ENCODE assay signal across 10 cellular contexts in the genomic region with DNA sequence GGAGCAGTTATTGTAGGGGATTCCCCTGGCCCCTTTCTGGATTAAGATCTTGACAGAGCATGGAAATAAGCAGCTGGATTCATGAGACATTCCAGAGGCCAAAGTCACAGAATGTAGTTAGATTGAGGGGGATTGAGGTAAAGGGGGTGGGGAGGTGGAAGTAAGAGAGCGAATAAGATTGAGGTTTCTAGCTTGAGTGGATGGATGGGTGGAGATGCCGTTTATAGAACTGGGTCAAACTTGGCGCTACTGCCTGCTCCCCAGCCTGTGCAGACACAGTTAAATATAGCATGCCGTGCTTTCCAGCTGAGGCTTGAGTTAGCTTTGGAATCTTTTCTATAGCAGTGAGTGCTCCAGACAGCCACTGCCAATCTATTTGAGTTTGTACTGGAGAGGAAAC.
DNase-seq lines count a peak whose midpoint lies in the region; ATAC-seq and TF ChIP-seq lines count a peak whose summit lies in the region.
"Had no signal": no experiment of that assay in that cellular context is flagged by ENCODE, and none has a peak within 500 bp of the region (broad histone marks: within the 10 kb centered on the region; RNA-seq: fewer than 3 reads in every experiment).

No MANE protein-coding gene starts in this region.

- no peak overlapping the region for H3K27ac ChIP-seq in IMR-90 (ENCODE audit: insufficient read depth, low read length)

- ATAC-seq in IMR-90 (ENCODE audit: low read depth): peak; percentile 81
- no peak for ATAC-seq in natural killer cell treated with Interleukin-12 subunit alpha and Interleukin-12 subunit beta and Interleukin-15 and Interleukin-18, amount 100 ng/mL, for 72 hours

- no peak overlapping the region for H2BK120ac ChIP-seq in IMR-90 (ENCODE audit: low read depth, low read length)

- H3K9me3 ChIP-seq in IMR-90 (ENCODE audit: control insufficient read depth, insufficient read depth, low read length): no peaks in the 10 kb centered on the region
- H3K9me3 ChIP-seq: stomach had no signal

- no peak overlapping the region for H2AK9ac ChIP-seq in IMR-90 (replicated peaks; ENCODE audit: low read depth, low read length, poor library complexity)

- dilution Hi-C loops in IMR-90 (cut with HindIII; ENCODE audit: low sequenced_read_pairs, unreplicated experiment): no loop called here

- no peak overlapping the region for H3K18ac ChIP-seq in IMR-90 (ENCODE audit: low read depth, low read length)

- peaks cover 15% of the 10 kb centered on the region for H3K4me1 ChIP-seq in IMR-90 (ENCODE audit: control insufficient read depth, insufficient read depth, low read length)

- H3K36me3 Mint-ChIP-seq in endothelial cell (ENCODE audit: low read depth, unreplicated experiment): peaks cover 7% of the 10 kb centered on the region
- H3K36me3 Mint-ChIP-seq in natural killer cell treated with Interleukin-12 subunit alpha and Interleukin-12 subunit beta and Interleukin-15 and Interleukin-18, amount 100 ng/mL, for 72 hours: no peaks in the 10 kb centered on the region

- H3K79me1 ChIP-seq in IMR-90 (ENCODE audit: low read depth in 1 of 2, low read length in 2 of 2): peaks cover 53 to 86% of the 10 kb centered on the region in 2 experiments

- peak overlapping the region; percentile 37 for H3K27ac Mint-ChIP-seq in endothelial cell (ENCODE audit: unreplicated experiment)
- peak overlapping the region; percentile 6 to 7 for H3K27ac Mint-ChIP-seq in natural killer cell treated with Interleukin-12 subunit alpha and Interleukin-12 subunit beta and Interleukin-15 and Interleukin-18, amount 100 ng/mL, for 72 hours

- H3K4me2 ChIP-seq in IMR-90 (ENCODE audit: low read depth, low read length): peak overlapping the region; percentile 38

- DNase-seq in AG04449 (ENCODE audit: low read depth, low spot score) (peak; percentile 87), IMR-90 (peak; percentile 94), endothelial cell (ENCODE audit: low spot score) (no peak), ecto neural progenitor cell (ENCODE audit: low spot score) (no peak), iPS-NIHi7 (ENCODE audit: extremely low spot score) (no peak), hippocampal formation (lab: John Stamatoyannopoulos, UW) (no peak)
- DNase-seq in natural killer cell treated with Interleukin-12 subunit alpha and Interleukin-12 subunit beta and Interleukin-15 and Interleukin-18, amount 100 ng/mL, for 72 hours (ENCODE audit: low spot score): no peak
- DNase-seq in stimulated activated CD4-positive, alpha-beta T cell treated with anti-CD3 and anti-CD28 coated beads, Interleukin-2, amount 100 ng/mL, for 24 hours: no peak
- DNase-seq: activated effector memory CD4-positive, alpha-beta T cell treated with Interleukin-2 at 50 U/mL for 16 hours; stomach had no signal

- H2AFZ ChIP-seq in IMR-90 (replicated peaks; ENCODE audit: low read length, poor library complexity): no peak overlapping the region

- H2BK15ac ChIP-seq in IMR-90 (ENCODE audit: low read depth, low read length): no peak overlapping the region

- H3K4me3 ChIP-seq in AG04449 (ENCODE audit: low read depth, low read length) (no peak overlapping the region), IMR-90 (ENCODE audit: insufficient read depth, low read depth, low read length) (no peak overlapping the region)
- H3K4me3 ChIP-seq: stomach had no signal

- 0 out of 2 replicates have a peak overlapping the region, but pooled peaks have one; percentile 20 for H3K14ac ChIP-seq in IMR-90 (replicated peaks; ENCODE audit: low read depth, low read length)

- H2AK5ac ChIP-seq in IMR-90 (ENCODE audit: low read depth, low read length): no peak overlapping the region

- no CpG with 5 or more reads among the region's 4 CpGs for WGBS in IMR-90 (ENCODE audit: extremely low coverage in 2 of 2, insufficient read length in 1 of 2), 2 experiments

- intact Hi-C loops in IMR-90 (cut with micrococcal nuclease): loop anchor here (5.0 to 10.0 kb wide), 2 partner anchors 35 to 813 kb away; no protein-coding TSS in a partner anchor

- TF ChIP-seq CTCF in AG04449 (IDR thresholded peaks at IDR 0.05; ENCODE audit: insufficient read depth, low read length, missing control alignments) (no peak), IMR-90 (conservative IDR thresholded peaks at IDR 0.05; ENCODE audit: low read depth, low read length) (no peak), endothelial cell (IDR thresholded peaks at IDR 0.05; ENCODE audit: unreplicated experiment) (no peak)

- CTCF ChIA-PET in AG04449 (lab: Yijun Ruan, JAX) (interaction anchor here (0.7 to 2.4 kb wide), 2 partner anchors 11 to 22 kb away, joined by 3 to 19 read pairs; no protein-coding TSS in a partner anchor), IMR-90 (lab: Yijun Ruan, JAX) (interaction anchor here (0.6 to 0.7 kb wide), 2 partner anchors 11 to 106 kb away, joined by 3 to 4 read pairs; no protein-coding TSS in a partner anchor)

- H3K27me3 Mint-ChIP-seq in endothelial cell (ENCODE audit: unreplicated experiment): peaks cover 6% of the 10 kb centered on the region
- H3K27me3 Mint-ChIP-seq in natural killer cell treated with Interleukin-12 subunit alpha and Interleukin-12 subunit beta and Interleukin-15 and Interleukin-18, amount 100 ng/mL, for 72 hours: no peaks in the 10 kb centered on the region

- 0 out of 2 replicates have a peak overlapping the region, but pooled peaks have one; percentile 3 for H3K23ac ChIP-seq in IMR-90 (ENCODE audit: low read depth, low read length)

- no peak overlapping the region for H2BK5ac ChIP-seq in IMR-90 (ENCODE audit: low read depth, low read length, poor library complexity, severe bottlenecking)

- in situ Hi-C loops in IMR-90 (cut with MboI; ENCODE audit: low sequenced_read_pairs): loop anchor here (25.0 kb wide), 1 partner anchor 190 kb away; the partner anchor contains the start of gene VPS26C

- H3K4me1 Mint-ChIP-seq in endothelial cell (ENCODE audit: unreplicated experiment): peaks cover 45% of the 10 kb centered on the region
- H3K4me1 Mint-ChIP-seq in natural killer cell treated with Interleukin-12 subunit alpha and Interleukin-12 subunit beta and Interleukin-15 and Interleukin-18, amount 100 ng/mL, for 72 hours (ENCODE audit: low read depth in 2 of 2): peaks cover 50 to 62% of the 10 kb centered on the region in 2 donors

- H4K91ac ChIP-seq in IMR-90 (ENCODE audit: insufficient read depth, low read depth, low read length): no peak overlapping the region

- H3K27me3 ChIP-seq in IMR-90 (ENCODE audit: control insufficient read depth, insufficient read depth, low read length): no peaks in the 10 kb centered on the region
- H3K27me3 ChIP-seq: stomach had no signal

- peaks cover 78% of the 10 kb centered on the region for H4K20me1 ChIP-seq in IMR-90 (ENCODE audit: insufficient read depth, low read length)

- no peaks in the 10 kb centered on the region for H3K36me3 ChIP-seq in IMR-90 (ENCODE audit: control insufficient read depth, insufficient read depth, low read length)
- H3K36me3 ChIP-seq: stomach had no signal

- H3K4ac ChIP-seq in IMR-90 (ENCODE audit: low read depth, low read length): no peak overlapping the region

- H4K8ac ChIP-seq in IMR-90 (ENCODE audit: low read depth in 2 of 2, low read length in 2 of 2): no peak overlapping the region

- no peak for TF ChIP-seq POLR2A in IMR-90 (IDR thresholded peaks at IDR 0.05; ENCODE audit: low read depth, low read length)

- no peak overlapping the region for H3K9ac ChIP-seq in IMR-90 (ENCODE audit: low read depth, low read length)

- TF ChIP-seq RAD21 in IMR-90 (IDR thresholded peaks at IDR 0.05; ENCODE audit: low read length): no peak; the same call in 1 of the 2 replicates

- no TSS peak for BruUV-seq in IMR-90 (replicated peaks; lab: Mats Ljungman, UMichigan)

- H4K5ac ChIP-seq in IMR-90 (ENCODE audit: low read depth, low read length): no peak overlapping the region

- no peak overlapping the region for H2BK20ac ChIP-seq in IMR-90 (ENCODE audit: low read depth, low read length)

- POLR2A ChIA-PET in AG04449 (lab: Yijun Ruan, JAX) (interaction anchor here (0.8 kb wide), 1 partner anchor 71 kb away, joined by 3 read pairs; no protein-coding TSS in a partner anchor), IMR-90 (lab: Charles Lee; ENCODE audit: unreplicated experiment) (no interaction called here)

- no peak overlapping the region for H3K56ac ChIP-seq in IMR-90 (ENCODE audit: extremely low read depth, insufficient read depth, low read length)

- H3K9me3 Mint-ChIP-seq in endothelial cell (ENCODE audit: unreplicated experiment): no peaks in the 10 kb centered on the region
- H3K9me3 Mint-ChIP-seq in natural killer cell treated with Interleukin-12 subunit alpha and Interleukin-12 subunit beta and Interleukin-15 and Interleukin-18, amount 100 ng/mL, for 72 hours: no peaks in the 10 kb centered on the region

- H3K9me1 ChIP-seq in IMR-90 (ENCODE audit: insufficient read depth, low read length): peaks cover 42% of the 10 kb centered on the region

- H3K4me3 Mint-ChIP-seq in endothelial cell (ENCODE audit: unreplicated experiment): no peak overlapping the region
- H3K4me3 Mint-ChIP-seq in natural killer cell treated with Interleukin-12 subunit alpha and Interleukin-12 subunit beta and Interleukin-15 and Interleukin-18, amount 100 ng/mL, for 72 hours: no peak overlapping the region

TF ChIP-seq in IMR-90, 13 proteins besides CTCF, POLR2A, EP300 and RAD21:
- TF ChIP-seq RCOR1 (IDR thresholded peaks at IDR 0.05; ENCODE audit: insufficient replicate concordance, low read length): peak; percentile 42
- TF ChIP-seq MAZ (IDR thresholded peaks at IDR 0.05; ENCODE audit: borderline replicate concordance, low read depth, low read length): no peak
- peak; percentile 60; the same call in 1 of the 2 replicates for TF ChIP-seq FOS (IDR thresholded peaks at IDR 0.05; ENCODE audit: low read depth, low read length)

Comparison
In these comparisons a context has a peak if more than half of its experiments do, and no peak if none do; other contexts are left out.
1. DNase-seq: peak in AG04449 (single experiment) and IMR-90 (single experiment); none in endothelial cell (single experiment), natural killer cell treated with Interleukin-12 subunit alpha and Interleukin-12 subunit beta and Interleukin-15 and Interleukin-18, amount 100 ng/mL, for 72 hours (single experiment), ecto neural progenitor cell (single experiment), iPS-NIHi7 (single experiment), hippocampal formation (0 of 2) and stimulated activated CD4-positive, alpha-beta T cell treated with anti-CD3 and anti-CD28 coated beads, Interleukin-2, amount 100 ng/mL, for 24 hours (0 of 2).